In genomic region chr3:60657972-60658371, GRCh38 we compare ENCODE assay signal across 13 cellular contexts.
A peak's percentile ranks its signal among the peaks of the same experiment; 100 is the strongest.
DNase-seq lines count a peak whose midpoint lies in the region; ATAC-seq, FAIRE-seq and TF ChIP-seq lines count a peak whose summit lies in the region.
"Had no signal": no experiment of that assay in that cellular context is flagged by ENCODE, and none has a peak within 500 bp of the region (broad histone marks: within the 10 kb centered on the region; RNA-seq: fewer than 3 reads in every experiment).

No MANE protein-coding gene starts in this region.

- POLR2A ChIA-PET in naive thymus-derived CD8-positive, alpha-beta T cell (lab: Charles Lee), result no interaction called here

- H3K4me1 Mint-ChIP-seq in naive thymus-derived CD8-positive, alpha-beta T cell, result peaks cover 0 to under 1% (median 0%) of the 10 kb centered on the region in 4 donors

- peak; percentile 82 for ATAC-seq in GM19455 (IDR thresholded peaks at IDR 0.05; ENCODE audit: unreplicated experiment)
- peak; percentile 82 for ATAC-seq in HG02763 (IDR thresholded peaks at IDR 0.05; ENCODE audit: unreplicated experiment)
- peak; percentile 95 for ATAC-seq in HG03432 (IDR thresholded peaks at IDR 0.05; ENCODE audit: unreplicated experiment)
- ATAC-seq in naive thymus-derived CD8-positive, alpha-beta T cell, result no peak

- H3K36me3 Mint-ChIP-seq in naive thymus-derived CD8-positive, alpha-beta T cell, result peaks cover 0 to 22% (median 8%) of the 10 kb centered on the region in 3 donors

- H3K4me3 Mint-ChIP-seq in naive thymus-derived CD8-positive, alpha-beta T cell, result no peak overlapping the region

- H3K9me3 Mint-ChIP-seq in naive thymus-derived CD8-positive, alpha-beta T cell, result peaks cover 7 to 45% (median 25%) of the 10 kb centered on the region in 9 donors

- no peaks in the 10 kb centered on the region for H3K27me3 Mint-ChIP-seq in naive thymus-derived CD8-positive, alpha-beta T cell

- TF ChIP-seq POLR2A in GM12892 (IDR thresholded peaks at IDR 0.05; ENCODE audit: low read depth, low read length), result no peak

- DNase-seq in GM12892 (ENCODE audit: insufficient read length), result no peak
- no peak for DNase-seq in NCI-H1092 treated with DMSO at 0.1 percent for 48 hours (lab: John Stamatoyannopoulos, UW)
- no peak for DNase-seq in NCI-H1417 (lab: John Stamatoyannopoulos, UW)
- no peak for DNase-seq in naive thymus-derived CD8-positive, alpha-beta T cell
- DNase-seq in NCI-H226, result no peak
- DNase-seq: adrenal gland, DMS153, NCI-H446 treated with DMSO at 0.1 percent for 48 hours, testis, WERI-Rb-1 had no signal

- peak; percentile 17 for FAIRE-seq in GM12892 (lab: Jason Lieb, UNC)

- H3K27ac Mint-ChIP-seq in naive thymus-derived CD8-positive, alpha-beta T cell, result no peak overlapping the region

Comparison
In these comparisons a context has a peak if more than half of its experiments do, and no peak if none do; other contexts are left out.
1. ATAC-seq: peak in GM19455 (single experiment), HG02763 (single experiment) and HG03432 (single experiment); none in naive thymus-derived CD8-positive, alpha-beta T cell (0 of 2).